Comparison of ENCODE assay signal across 1 cellular context in genomic region chr15:95129589-95129988, GRCh38.
TF ChIP-seq lines count a peak whose summit lies in the region.

No MANE protein-coding gene starts in this region.

TF ChIP-seq in GM23338, 12 proteins besides CTCF, POLR2A, EP300 and RAD21 (continued from another document):
- TF ChIP-seq ZNF462 (CRISPR knock-in tag; IDR thresholded peaks at IDR 0.05) (no peak), JUNB (IDR thresholded peaks at IDR 0.05; ENCODE audit: unreplicated experiment) (no peak), EZH2 (IDR thresholded peaks at IDR 0.05; ENCODE audit: low read depth, unreplicated experiment) (no peak), REST (IDR thresholded peaks at IDR 0.05; ENCODE audit: unreplicated experiment) (no peak), CREB1 (CRISPR knock-in tag; IDR thresholded peaks at IDR 0.05; ENCODE audit: low read depth) (no peak), ZNF331 (CRISPR knock-in tag; IDR thresholded peaks at IDR 0.05; ENCODE audit: low read depth) (no peak), STAT1 (IDR thresholded peaks at IDR 0.05; ENCODE audit: unreplicated experiment) (no peak), NANOG (IDR thresholded peaks at IDR 0.05; ENCODE audit: borderline replicate concordance) (no peak), POLR2AphosphoS5 (IDR thresholded peaks at IDR 0.05; ENCODE audit: low read depth) (no peak), ZNF114 (CRISPR knock-in tag; IDR thresholded peaks at IDR 0.05) (no peak)
- TF ChIP-seq, protein P1, sequence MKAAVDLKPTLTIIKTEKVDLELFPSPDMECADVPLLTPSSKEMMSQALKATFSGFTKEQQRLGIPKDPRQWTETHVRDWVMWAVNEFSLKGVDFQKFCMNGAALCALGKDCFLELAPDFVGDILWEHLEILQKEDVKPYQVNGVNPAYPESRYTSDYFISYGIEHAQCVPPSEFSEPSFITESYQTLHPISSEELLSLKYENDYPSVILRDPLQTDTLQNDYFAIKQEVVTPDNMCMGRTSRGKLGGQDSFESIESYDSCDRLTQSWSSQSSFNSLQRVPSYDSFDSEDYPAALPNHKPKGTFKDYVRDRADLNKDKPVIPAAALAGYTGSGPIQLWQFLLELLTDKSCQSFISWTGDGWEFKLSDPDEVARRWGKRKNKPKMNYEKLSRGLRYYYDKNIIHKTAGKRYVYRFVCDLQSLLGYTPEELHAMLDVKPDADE (IDR thresholded peaks at IDR 0.05), result no peak
TF ChIP-seq in GM23338: peak in this region for 0.
